In genomic region chr2:2586068-2586776, GRCh38 we compare ENCODE assay signal across 20 cellular contexts.
"Had no signal": no experiment of that assay in that cellular context is flagged by ENCODE, and none has a peak within 500 bp of the region (broad histone marks: within the 10 kb centered on the region; RNA-seq: fewer than 3 reads in every experiment).

No MANE protein-coding gene starts in this region.

- H3K9me3 ChIP-seq: adrenal gland, ascending aorta, lower lobe of right lung, upper lobe of right lung had no signal

- H3K4me1 ChIP-seq: adrenal gland, ascending aorta, foreskin keratinocyte, lower lobe of right lung, spleen, upper lobe of right lung had no signal

- ATAC-seq: activated T-cell treated with anti-CD3 and anti-CD28 coated beads, Interleukin-2, amount 50 U/mL, for 4 hours; foreskin keratinocyte; left lobe of liver; lower lobe of right lung; naive thymus-derived CD4-positive, alpha-beta T cell; upper lobe of right lung had no signal

- H3K36me3 ChIP-seq: adrenal gland, ascending aorta, brain microvascular endothelial cell, lower lobe of right lung, spleen, upper lobe of right lung had no signal

- DNase-seq: activated CD4-positive, alpha-beta T cell treated with anti-CD3 and anti-CD28 coated beads, Interleukin-2, amount 10 ng/mL, durations not matched to agents 24 days and 14 days; activated CD8-positive, alpha-beta memory T cell treated with anti-CD3 and anti-CD28 coated beads, Interleukin-2, amount 50 U/mL, for 4 hours; activated naive CD4-positive, alpha-beta T cell; activated T-cell treated with anti-CD3 and anti-CD28 coated beads, Interleukin-2, amount 50 U/mL, for 4 hours; brain microvascular endothelial cell; cortex of kidney; effector CD4-positive, alpha-beta T cell; erythroblast; foreskin keratinocyte; lower lobe of right lung; mesendoderm; spleen; stimulated activated CD4-positive, alpha-beta T cell treated with anti-CD3 and anti-CD28 coated beads, Interleukin-4, amount 100 ng/mL, for 24 hours; stimulated activated naive CD4-positive, alpha-beta T cell treated with Interleukin-2 at 50 U/mL for 16 hours; T1000; upper lobe of right lung had no signal

- H3K4me3 ChIP-seq: adrenal gland, ascending aorta, lower lobe of right lung, spleen, upper lobe of right lung had no signal

- H3K27me3 ChIP-seq: adrenal gland, ascending aorta, brain microvascular endothelial cell, foreskin keratinocyte, upper lobe of right lung had no signal

- H3K27ac ChIP-seq: adrenal gland, ascending aorta, brain microvascular endothelial cell, foreskin keratinocyte, lower lobe of right lung, spleen, upper lobe of right lung had no signal
